30 cellular contexts compared by ENCODE assay signal in the genomic region with DNA sequence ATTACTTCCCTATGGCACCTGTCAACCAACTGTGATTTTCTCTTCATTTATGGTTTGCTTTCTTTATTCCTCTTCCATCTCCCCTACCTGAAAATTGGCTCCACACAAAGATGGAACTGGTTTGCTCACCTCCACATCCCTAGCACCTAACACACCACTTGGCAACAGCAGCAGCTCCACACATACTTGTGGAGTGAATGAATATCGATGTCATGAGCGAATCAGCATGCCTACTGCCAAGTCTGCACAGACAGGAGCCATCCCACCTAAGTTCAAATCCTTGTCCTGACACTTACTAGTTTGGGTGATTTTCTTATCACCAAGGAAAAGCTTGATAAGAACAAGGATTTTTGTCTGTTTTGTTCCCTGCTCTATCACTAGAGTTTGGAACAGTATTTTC.
"Had no signal": no experiment of that assay in that cellular context is flagged by ENCODE, and none has a peak within 500 bp of the region (broad histone marks: within the 10 kb centered on the region; RNA-seq: fewer than 3 reads in every experiment).

No MANE protein-coding gene starts in this region.

- H2AFZ ChIP-seq: neural progenitor cell, parathyroid adenoma had no signal

- H3K4me3 ChIP-seq: left ventricle myocardium inferior, lung, neural progenitor cell, right atrium auricular region, right lobe of liver, smooth muscle cell, tibial nerve, vagina had no signal

- ATAC-seq: natural killer cell; right lobe of liver; stimulated activated memory B cell treated with anti-CD40 and anti-IgM and Interleukin-4, amounts not matched to agents 10 μg/mL and 1 μg/mL and 100 μg/mL, for 72 hours; stimulated activated naive CD8-positive, alpha-beta T cell treated with anti-CD3 and anti-CD28 coated beads, Interleukin-15, amount 100 ng/mL, for 72 hours had no signal

- H3K9ac ChIP-seq: neural progenitor cell, parathyroid adenoma had no signal

- H3K27me3 Mint-ChIP-seq: naive B cell; progenitor cell of endocrine pancreas; stimulated activated memory B cell treated with anti-CD40 and anti-IgM and Interleukin-4, amounts not matched to agents 10 μg/mL and 1 μg/mL and 100 μg/mL, for 72 hours; stimulated activated naive CD8-positive, alpha-beta T cell treated with anti-CD3 and anti-CD28 coated beads, Interleukin-15, amount 100 ng/mL, for 72 hours; type B pancreatic cell had no signal

- H3K79me2 ChIP-seq: parathyroid adenoma had no signal

- DNase-seq: hypothalamus; immature natural killer cell; kidney; left ventricle myocardium inferior; mesendoderm; naive B cell; natural killer cell; nephron progenitor cell; occipital lobe; right lobe of liver; stimulated activated CD4-positive, alpha-beta T cell treated with anti-CD3 and anti-CD28 coated beads, Interleukin-1b, Interleukin-23, amount 100 ng/mL, for 48 hours; stimulated activated CD4-positive, alpha-beta T cell treated with anti-CD3 and anti-CD28 coated beads, Interleukin-2, amount 100 ng/mL, for 48 hours; stimulated activated CD4-positive, alpha-beta T cell treated with anti-CD3 and anti-CD28 coated beads, Interleukin-4, amount 100 ng/mL, for 4 hours; stimulated activated CD8-positive, alpha-beta memory T cell treated with anti-CD3 and anti-CD28 coated beads, Interleukin-4, amount 100 ng/mL, for 48 hours; stimulated activated naive CD4-positive, alpha-beta T cell treated with Interleukin-2 at 50 U/mL for 16 hours; stimulated activated naive CD8-positive, alpha-beta T cell treated with anti-CD3 and anti-CD28 coated beads, Interleukin-15, amount 100 ng/mL, for 72 hours; substantia nigra had no signal

- H3K27ac Mint-ChIP-seq: mesothelial cell of epicardium; naive B cell; natural killer cell; nephron progenitor cell; neural progenitor cell; progenitor cell of endocrine pancreas; stimulated activated memory B cell treated with anti-CD40 and anti-IgM and Interleukin-4, amounts not matched to agents 10 μg/mL and 1 μg/mL and 100 μg/mL, for 72 hours; stimulated activated naive CD8-positive, alpha-beta T cell treated with anti-CD3 and anti-CD28 coated beads, Interleukin-15, amount 100 ng/mL, for 72 hours; type B pancreatic cell had no signal

- H3K27me3 ChIP-seq: neural progenitor cell, neutrophil, right atrium auricular region, right lobe of liver, tibial nerve, vagina had no signal

- H3K9me3 Mint-ChIP-seq: immature natural killer cell; natural killer cell; stimulated activated naive CD8-positive, alpha-beta T cell treated with anti-CD3 and anti-CD28 coated beads, Interleukin-15, amount 100 ng/mL, for 72 hours; type B pancreatic cell had no signal

- H3K36me3 Mint-ChIP-seq: neural progenitor cell; stimulated activated memory B cell treated with anti-CD40 and anti-IgM and Interleukin-4, amounts not matched to agents 10 μg/mL and 1 μg/mL and 100 μg/mL, for 72 hours; type B pancreatic cell had no signal

- H3K9me3 ChIP-seq: neutrophil, right atrium auricular region, right lobe of liver, vagina had no signal

- H3K4me1 Mint-ChIP-seq: mesothelial cell of epicardium, nephron progenitor cell, neural progenitor cell had no signal

- FAIRE-seq: islet of Langerhans, kidney had no signal

- H3K4me1 ChIP-seq: neural progenitor cell, parathyroid adenoma, right atrium auricular region, right lobe of liver, tibial nerve, vagina had no signal

- H3K4me3 Mint-ChIP-seq: immature natural killer cell; mesothelial cell of epicardium; naive B cell; natural killer cell; nephron progenitor cell; neural progenitor cell; stimulated activated memory B cell treated with anti-CD40 and anti-IgM and Interleukin-4, amounts not matched to agents 10 μg/mL and 1 μg/mL and 100 μg/mL, for 72 hours; stimulated activated naive CD8-positive, alpha-beta T cell treated with anti-CD3 and anti-CD28 coated beads, Interleukin-15, amount 100 ng/mL, for 72 hours; type B pancreatic cell had no signal

- H3K36me3 ChIP-seq: left ventricle myocardium inferior, neural progenitor cell, neutrophil, right atrium auricular region, right lobe of liver, tibial nerve, vagina had no signal

- H3K4me2 ChIP-seq: neural progenitor cell, smooth muscle cell had no signal

- H3K27ac ChIP-seq: left ventricle myocardium inferior, neural progenitor cell, neutrophil, parathyroid adenoma, right atrium auricular region, right lobe of liver, tibial nerve, vagina had no signal
